ENCODE assay signal across 8 cellular contexts in the genomic region with DNA sequence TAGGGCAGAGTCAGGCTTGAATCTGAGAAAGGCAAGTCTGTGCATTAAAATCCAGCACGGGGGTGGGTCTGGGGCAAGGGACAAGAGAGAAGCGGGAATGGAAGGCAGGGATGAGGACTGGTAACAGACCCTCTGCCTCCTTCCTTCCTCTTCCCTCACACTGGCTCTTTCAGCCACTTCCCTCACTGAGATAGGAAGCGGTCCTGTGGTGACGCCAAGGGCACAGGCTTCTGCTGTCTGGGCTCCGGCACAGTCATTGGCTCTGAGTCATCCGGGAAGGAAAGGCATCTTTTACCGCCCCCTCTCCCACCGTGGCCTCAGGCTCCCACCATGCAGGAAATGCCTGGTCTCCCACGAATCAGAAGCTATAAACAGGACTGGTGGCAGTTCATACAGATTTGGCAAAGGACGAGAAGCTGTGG.
DNase-seq lines count a peak whose midpoint lies in the region; ATAC-seq and TF ChIP-seq lines count a peak whose summit lies in the region.

No MANE protein-coding gene starts in this region.

- CTCF ChIA-PET in RWPE1 (lab: Yijun Ruan, JAX): interaction anchor here (0.6 kb wide), 1 partner anchor 1118 kb away, joined by 3 read pairs; no protein-coding TSS in a partner anchor

- H3K27me3 ChIP-seq in kidney epithelial cell (ENCODE audit: control insufficient read depth, insufficient read depth, low read length): no peaks in the 10 kb centered on the region

- no peaks in the 10 kb centered on the region for H3K36me3 ChIP-seq in kidney epithelial cell (ENCODE audit: control insufficient read depth, insufficient read depth, low read length)

- POLR2A ChIA-PET in RWPE1 (lab: Yijun Ruan, JAX; ENCODE audit: low non-redundant PET): no interaction called here

- in situ Hi-C loops in Caki2 (cut with HindIII; ENCODE audit: low pct_unique_long_range_greater_than_20kb, low sequenced_read_pairs) (no loop called here), astrocyte of the spinal cord (cut with HindIII; ENCODE audit: low sequenced_read_pairs) (no loop called here)

- H3K27ac ChIP-seq in RWPE1: no peak overlapping the region

- DNase-seq in Caki2 (ENCODE audit: low read depth) (peak; percentile 41), RWPE1 (ENCODE audit: low spot score) (peak; percentile 73), astrocyte of the spinal cord (ENCODE audit: low read depth, low spot score) (peak; percentile 94), kidney epithelial cell (ENCODE audit: low read depth) (peak; percentile 76)
- DNase-seq in stimulated activated CD8-positive, alpha-beta memory T cell treated with anti-CD3 and anti-CD28 coated beads, Interleukin-15, amount 100 ng/mL, for 48 hours (ENCODE audit: low read depth in 2 of 2): peak; percentile 45 to 46

- H3K4me3 ChIP-seq in astrocyte of the spinal cord (ENCODE audit: low read depth, low read length): no peak overlapping the region
- H3K4me3 ChIP-seq in kidney epithelial cell (ENCODE audit: low read depth, low read length): no peak overlapping the region

- ATAC-seq in GM18858 (IDR thresholded peaks at IDR 0.05; ENCODE audit: unreplicated experiment) (no peak), GM18520 (IDR thresholded peaks at IDR 0.05; ENCODE audit: unreplicated experiment) (no peak), HG02763 (IDR thresholded peaks at IDR 0.05; ENCODE audit: unreplicated experiment) (no peak)

- TF ChIP-seq CTCF in RWPE1 (conservative IDR thresholded peaks at IDR 0.05; ENCODE audit: low read depth): no peak
- TF ChIP-seq CTCF in astrocyte of the spinal cord (IDR thresholded peaks at IDR 0.05; ENCODE audit: low read depth, low read length): no peak
- no peak for TF ChIP-seq CTCF in kidney epithelial cell (IDR thresholded peaks at IDR 0.05; ENCODE audit: insufficient read depth, low read length, poor library complexity, severe bottlenecking)

Comparison
In these comparisons a context has a peak if more than half of its experiments do, and no peak if none do; other contexts are left out.
1. DNase-seq: peak in every context shown above with its lines; median percentile 94 in astrocyte of the spinal cord; 76 in kidney epithelial cell; 73 in RWPE1; 46 in stimulated activated CD8-positive, alpha-beta memory T cell treated with anti-CD3 and anti-CD28 coated beads, Interleukin-15, amount 100 ng/mL, for 48 hours; 41 in Caki2.